ENCODE assay signal across 25 cellular contexts in genomic region chr1:159664247-159664646, GRCh38. TPM values are rescaled to one million over a fixed set of nuclear protein-coding genes. Genes with fewer than 3 reads are reported as not detected.
DNase-seq lines count a peak whose midpoint lies in the region; ATAC-seq, FAIRE-seq and TF ChIP-seq lines count a peak whose summit lies in the region.
"Had no signal": no experiment of that assay in that cellular context is flagged by ENCODE, and none has a peak within 500 bp of the region (broad histone marks: within the 10 kb centered on the region; RNA-seq: fewer than 3 reads in every experiment).

No MANE protein-coding gene starts in this region.

- peaks cover 0 to 6% (median 0%) of the 10 kb centered on the region in 3 experiments for H3K9me3 ChIP-seq in naive thymus-derived CD4-positive, alpha-beta T cell (ENCODE audit: control insufficient read depth in 2 of 3, low read length in 3 of 3)
- H3K9me3 ChIP-seq in colonic mucosa (no peaks in the 10 kb centered on the region), MM.1S (replicated peaks; ENCODE audit: insufficient read depth, low read length) (no peaks in the 10 kb centered on the region; the same call in 1 of the 2 replicates)
- H3K9me3 ChIP-seq: SK-N-SH had no signal

- H3K9me2 ChIP-seq in MM.1S (replicated peaks; ENCODE audit: insufficient read depth, low read length), result no peaks in the 10 kb centered on the region
- H3K9me2 ChIP-seq: SK-N-SH had no signal

- H3K27ac Mint-ChIP-seq in naive thymus-derived CD4-positive, alpha-beta T cell, result no peak overlapping the region

- H3K9ac ChIP-seq in colonic mucosa (ENCODE audit: low read depth in 2 of 2, low read length in 2 of 2) (no peak overlapping the region), MM.1S (ENCODE audit: low read length) (no peak overlapping the region)
- H3K9ac ChIP-seq: SK-N-SH had no signal

- POLR2A ChIA-PET in naive thymus-derived CD4-positive, alpha-beta T cell (lab: Charles Lee), result no interaction called here

- TF ChIP-seq POLR2A in GM12892 (IDR thresholded peaks at IDR 0.05; ENCODE audit: low read depth, low read length) (no peak), H54 (IDR thresholded peaks at IDR 0.05; ENCODE audit: low read depth, low read length) (no peak)

- DNase-seq in GM12892 (ENCODE audit: insufficient read length) (no peak), MV-4-11 (lab: John Stamatoyannopoulos, UW) (peak; percentile 84), SIG-M5 (lab: John Stamatoyannopoulos, UW) (peak; percentile 78), H54 (ENCODE audit: insufficient read length, low spot score) (no peak), pons (ENCODE audit: low spot score) (no peak), colonic mucosa (no peak), MM.1S (no peak)
- DNase-seq in naive thymus-derived CD4-positive, alpha-beta T cell, result no peak
- DNase-seq: DMS79, NCI-H1417, NCI-H1694 treated with DMSO at 0.1 percent for 48 hours, NCI-H2081 treated with DMSO at 0.1 percent for 48 hours, NCI-H2171 treated with DMSO at 0.1 percent for 48 hours, PC-3, Right ventricle myocardium superior, SK-N-SH, T-helper 1 cell had no signal

- H3K36me3 Mint-ChIP-seq in naive thymus-derived CD4-positive, alpha-beta T cell, result peaks cover 0 to 8% (median 0%) of the 10 kb centered on the region in 5 donors

- H3K4me1 Mint-ChIP-seq in naive thymus-derived CD4-positive, alpha-beta T cell, result no peaks in the 10 kb centered on the region

- H2AFZ ChIP-seq in MM.1S (ENCODE audit: low read length), result no peak overlapping the region

- no peak overlapping the region for H3K27ac ChIP-seq in naive thymus-derived CD4-positive, alpha-beta T cell (ENCODE audit: low read depth, low read length)
- no peak overlapping the region for H3K27ac ChIP-seq in colonic mucosa
- H3K27ac ChIP-seq in MM.1S (ENCODE audit: low read length), result no peak overlapping the region

- H3F3A ChIP-seq in MM.1S (ENCODE audit: insufficient read depth, low read length), result no peaks in the 10 kb centered on the region

- TF ChIP-seq CTCF in colonic mucosa (IDR thresholded peaks at IDR 0.05) (no peak), MM.1S (IDR thresholded peaks at IDR 0.05; ENCODE audit: low read length) (no peak)

- peaks cover 2 to 42% (median 29%) of the 10 kb centered on the region in 5 donors for H3K27me3 Mint-ChIP-seq in naive thymus-derived CD4-positive, alpha-beta T cell

- H3K4me2 ChIP-seq in MM.1S (ENCODE audit: low read depth, low read length), result no peak overlapping the region
- H3K4me2 ChIP-seq: SK-N-SH had no signal

- CTCF ChIA-PET in naive thymus-derived CD4-positive, alpha-beta T cell (lab: Charles Lee), result no interaction called here

- H3K27me3 ChIP-seq in naive thymus-derived CD4-positive, alpha-beta T cell (ENCODE audit: control insufficient read depth in 2 of 2, insufficient read depth in 2 of 2, low read length in 2 of 2), result peaks cover 0 to 4% of the 10 kb centered on the region in 2 donors
- no peaks in the 10 kb centered on the region for H3K27me3 ChIP-seq in colonic mucosa
- H3K27me3 ChIP-seq in MM.1S (replicated peaks; ENCODE audit: insufficient read depth, low read length), result no peaks in the 10 kb centered on the region

- H3K4me3 ChIP-seq in naive thymus-derived CD4-positive, alpha-beta T cell (ENCODE audit: low read length), result no peak overlapping the region
- H3K4me3 ChIP-seq in colonic mucosa (no peak overlapping the region), MM.1S (ENCODE audit: low read length) (no peak overlapping the region)
- H3K4me3 ChIP-seq: K562 had no signal

- FAIRE-seq in GM12892 (lab: Jason Lieb, UNC), result peak; percentile 56
- FAIRE-seq in H54 (lab: Jason Lieb, UNC), result no peak
- FAIRE-seq: HepG2, K562 had no signal

- peak; percentile 36 for ATAC-seq in naive thymus-derived CD4-positive, alpha-beta T cell
- ATAC-seq: HepG2, K562, PC-3 had no signal

- no peak overlapping the region for H3K4me3 Mint-ChIP-seq in naive thymus-derived CD4-positive, alpha-beta T cell

- intact Hi-C loops in naive thymus-derived CD4-positive, alpha-beta T cell (cut with micrococcal nuclease), result no loop called here
- intact Hi-C loops in colonic mucosa (cut with DNase I), result no loop called here

- peaks cover 5 to 31% (median 13%) of the 10 kb centered on the region in 11 donors for H3K9me3 Mint-ChIP-seq in naive thymus-derived CD4-positive, alpha-beta T cell

- no peaks in the 10 kb centered on the region for H3K4me1 ChIP-seq in naive thymus-derived CD4-positive, alpha-beta T cell (ENCODE audit: control insufficient read depth in 2 of 2, insufficient read depth in 2 of 2, low read length in 2 of 2)
- H3K4me1 ChIP-seq in colonic mucosa, result no peaks in the 10 kb centered on the region
- no peaks in the 10 kb centered on the region for H3K4me1 ChIP-seq in MM.1S (ENCODE audit: low read length)

- H3K36me3 ChIP-seq in naive thymus-derived CD4-positive, alpha-beta T cell (ENCODE audit: control insufficient read depth in 2 of 3, insufficient read depth in 3 of 3, low read length in 3 of 3), result no peaks in the 10 kb centered on the region
- H3K36me3 ChIP-seq in colonic mucosa (no peaks in the 10 kb centered on the region), MM.1S (replicated peaks; ENCODE audit: insufficient read depth, low read length) (no peaks in the 10 kb centered on the region)

- no peaks in the 10 kb centered on the region for H3K79me2 ChIP-seq in MM.1S (ENCODE audit: low read length)

- no peaks in the 10 kb centered on the region for H4K20me1 ChIP-seq in MM.1S (ENCODE audit: insufficient read depth, low read length)

RNA-seq across cellular contexts. Expression of gene CRP, which starts 50.1 kb away (rescaled TPM):
- not detected for polyA plus RNA-seq in GM12892 (2012; ENCODE audit: missing spikeins)
- not detected for total RNA-seq in naive thymus-derived CD4-positive, alpha-beta T cell
- not detected for polyA plus RNA-seq in naive thymus-derived CD4-positive, alpha-beta T cell
- 1 to 10 TPM in 1 of 2 donors, not detected in 1; 1.9 TPM for total RNA-seq in colonic mucosa
- total RNA-seq: A673, H4, HepG2, HT-29, NCI-H460, PC-3, Right ventricle myocardium superior, RPMI7951 had no signal
- polyA plus RNA-seq: BJ, HepG2, K562, SK-N-SH had no signal

Comparison
In these comparisons a context has a peak if more than half of its experiments do, and no peak if none do; other contexts are left out.
1. DNase-seq: peak in MV-4-11 (single experiment) and SIG-M5 (single experiment); none in GM12892 (single experiment), naive thymus-derived CD4-positive, alpha-beta T cell (0 of 9), H54 (single experiment), pons (single experiment), colonic mucosa (single experiment) and MM.1S (single experiment).